ENCODE assay signal across 8 cellular contexts in the genomic region with DNA sequence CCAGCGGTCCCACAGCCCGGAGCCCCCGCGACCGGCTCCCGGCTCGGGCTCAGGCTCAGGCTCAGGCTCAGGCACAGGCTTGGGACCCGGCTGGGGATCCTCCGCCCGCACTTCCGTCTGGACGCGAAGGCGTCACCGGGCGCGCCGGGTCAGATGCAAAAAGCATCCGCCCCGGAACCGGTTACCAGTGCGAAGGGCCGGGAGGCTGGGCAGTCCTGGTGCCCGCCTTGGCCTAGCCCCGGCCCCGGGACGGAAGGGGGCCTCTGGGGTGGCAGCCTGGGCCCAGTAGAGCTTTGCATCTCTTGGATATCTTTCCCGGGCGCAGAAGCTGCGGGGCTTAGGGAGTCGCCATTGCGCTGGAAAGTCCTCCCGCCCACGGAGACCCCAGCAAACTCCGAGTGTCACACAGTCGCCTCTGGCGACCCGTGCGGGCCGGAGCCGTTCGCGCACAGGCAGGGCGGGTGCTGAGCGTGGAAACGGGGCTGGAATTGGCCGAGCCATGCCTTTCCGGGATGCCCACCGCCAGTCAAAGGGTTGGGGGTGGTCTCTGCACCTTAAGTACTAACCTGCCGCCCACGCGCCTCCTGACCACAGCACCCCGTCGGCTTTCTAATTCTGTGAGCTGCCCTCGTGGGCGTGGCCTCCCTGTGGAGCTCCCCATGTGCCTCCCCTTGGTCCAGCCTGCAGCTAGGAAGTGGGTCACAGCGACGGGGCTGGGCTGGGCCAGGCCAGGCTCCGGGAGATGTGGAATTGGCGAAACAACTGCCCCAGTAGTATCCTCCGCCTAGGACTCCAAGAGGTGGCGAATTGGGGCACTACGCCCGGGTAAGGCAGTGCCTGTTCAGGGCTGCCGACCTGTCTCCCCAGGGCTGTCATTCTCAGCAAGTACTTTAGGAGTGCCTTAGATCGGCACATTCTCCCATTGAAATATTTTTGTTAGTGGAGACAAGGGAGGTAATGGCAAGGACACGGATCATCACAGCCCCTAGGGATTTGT. TPM values are rescaled to one million over a fixed set of nuclear protein-coding genes. Genes with fewer than 3 reads are reported as not detected.
A peak's percentile ranks its signal among the peaks of the same experiment; 100 is the strongest.
DNase-seq lines count a peak whose midpoint lies in the region; ATAC-seq, FAIRE-seq and TF ChIP-seq lines count a peak whose summit lies in the region.

A gene (minus strand): TSS at position 119 of the 997 bp plus-strand sequence. CDS start 129 bp downstream, outside the sequence.

- 0% methylated on average over 48 to 67 of the region's 67 CpGs for WGBS in pancreas, 2 donors
- 0 to 2% methylated on average over 7 of the region's 67 CpGs for WGBS in thyroid gland, 2 donors

- intact Hi-C loops in Right ventricle myocardium superior (cut with DNase I), result loop anchor here (10.0 kb wide), 1 partner anchor 150 kb away; a partner anchor contains a TSS
- intact Hi-C loops in pancreas (cut with DNase I), result no loop called here
- intact Hi-C loops in thyroid gland (cut with DNase I), result loop anchor here (10.0 kb wide), 1 partner anchor 290 kb away; no protein-coding TSS in a partner anchor

- peaks cover 0 to 11% (median 10%) of the 10 kb centered on the region in 3 donors for H3K4me1 ChIP-seq in pancreas
- H3K4me1 ChIP-seq in thyroid gland, result peaks cover 23 to 29% of the 10 kb centered on the region in 2 donors

- peak; percentile 90 for ATAC-seq in activated naive CD8-positive, alpha-beta T cell treated with anti-CD3 and anti-CD28 coated beads, Interleukin-2, amount 50 U/mL, for 24 hours
- ATAC-seq in Right ventricle myocardium superior (ENCODE audit: poor library complexity) (peak; percentile 97), pancreas (peak; percentile 92 to 97 (median 94))

- no peaks in the 10 kb centered on the region for H3K9me3 ChIP-seq in pancreas
- no peaks in the 10 kb centered on the region for H3K9me3 ChIP-seq in thyroid gland

- H3K36me3 Mint-ChIP-seq in activated naive CD8-positive, alpha-beta T cell treated with anti-CD3 and anti-CD28 coated beads, Interleukin-2, amount 50 U/mL, for 24 hours (ENCODE audit: low read depth), result no peaks in the 10 kb centered on the region

- TF ChIP-seq CTCF in GM10266 (IDR thresholded peaks at IDR 0.05; ENCODE audit: control insufficient read depth, insufficient read depth, low read depth, missing control alignments), result no peak
- no peak for TF ChIP-seq CTCF in HFF-Myc (IDR thresholded peaks at IDR 0.05; ENCODE audit: low read depth, low read length, missing control alignments)
- no peak for TF ChIP-seq CTCF in pancreas (IDR thresholded peaks at IDR 0.05)
- TF ChIP-seq CTCF in thyroid gland (IDR thresholded peaks at IDR 0.05), result peak in 1 of 6 experiments; percentile 11

- H3K27ac Mint-ChIP-seq in activated naive CD8-positive, alpha-beta T cell treated with anti-CD3 and anti-CD28 coated beads, Interleukin-2, amount 50 U/mL, for 24 hours, result peak within 1 kb of the TSS; percentile 91

- DNase-seq in GM10266 (ENCODE audit: extremely low spot score) (peak; percentile 89), HFF-Myc (ENCODE audit: extremely low read depth, low read depth) (peak; percentile 60), MV-4-11 (lab: John Stamatoyannopoulos, UW) (peak; percentile 72), SW480 (ENCODE audit: low spot score) (peak; percentile 94), Right ventricle myocardium superior (peak; percentile 95), pancreas (peak; percentile 90 to 96 (median 92)), thyroid gland (peak; percentile 95 to 98)
- DNase-seq in activated naive CD8-positive, alpha-beta T cell treated with anti-CD3 and anti-CD28 coated beads, Interleukin-2, amount 50 U/mL, for 24 hours, result peak; percentile 89

- TF ChIP-seq POLR2A in thyroid gland (IDR thresholded peaks at IDR 0.05), result peak; percentile 47 to 89

- peak within 1 kb of the TSS; percentile 88 to 100 (median 96) for H3K27ac ChIP-seq in pancreas
- peak within 1 kb of the TSS; percentile 88 to 92 (median 90) for H3K27ac ChIP-seq in thyroid gland

- H3K36me3 ChIP-seq in pancreas (no peaks in the 10 kb centered on the region), thyroid gland (no peaks in the 10 kb centered on the region)

- H3K27me3 Mint-ChIP-seq in activated naive CD8-positive, alpha-beta T cell treated with anti-CD3 and anti-CD28 coated beads, Interleukin-2, amount 50 U/mL, for 24 hours, result no peaks in the 10 kb centered on the region

- FAIRE-seq in pancreas (lab: Jason Lieb, UNC), result no peak

- H3K4me1 Mint-ChIP-seq in activated naive CD8-positive, alpha-beta T cell treated with anti-CD3 and anti-CD28 coated beads, Interleukin-2, amount 50 U/mL, for 24 hours, result peaks cover 35% of the 10 kb centered on the region

- H3K4me3 ChIP-seq in HFF-Myc (replicated peaks; ENCODE audit: low read depth, low read length) (peak within 1 kb of the TSS; percentile 83), pancreas (peak within 1 kb of the TSS; percentile 50 to 89 (median 73)), thyroid gland (replicated peaks in 1 of 3) (peak within 1 kb of the TSS; percentile 24 to 78 (median 63))

- H3K4me3 Mint-ChIP-seq in activated naive CD8-positive, alpha-beta T cell treated with anti-CD3 and anti-CD28 coated beads, Interleukin-2, amount 50 U/mL, for 24 hours, result peak within 1 kb of the TSS; percentile 96

- H3K27me3 ChIP-seq in pancreas (no peaks in the 10 kb centered on the region), thyroid gland (no peaks in the 10 kb centered on the region)

- H3K9me3 Mint-ChIP-seq in activated naive CD8-positive, alpha-beta T cell treated with anti-CD3 and anti-CD28 coated beads, Interleukin-2, amount 50 U/mL, for 24 hours, result no peaks in the 10 kb centered on the region

RNA-seq across cellular contexts. Expression of the gene that starts here (rescaled TPM):
- total RNA-seq in Right ventricle myocardium superior (39.7 TPM), pancreas (10 to 100 TPM; 12.8 to 23.3 (median 19.5) TPM), thyroid gland (100 to 1,000 TPM in 2 of 4 donors, 10 to 100 TPM in 2; 73.3 to 158 (median 114) TPM)
- 10 to 100 TPM; 14.7 to 39.4 TPM for polyA plus RNA-seq in pancreas

Comparison
In these comparisons a context has a peak if more than half of its experiments do, and no peak if none do; other contexts are left out.
1. Peak in every context shown above with its lines: DNase-seq, ATAC-seq, H3K4me3 ChIP-seq and H3K27ac ChIP-seq.
2. intact Hi-C loops: an anchor here in Right ventricle myocardium superior (10.0 kb wide) and thyroid gland (10.0 kb wide); none called in pancreas.